10 cellular contexts compared by ENCODE assay signal in genomic region chr4:1082215-1083182, GRCh38. TPM values are rescaled to one million over a fixed set of nuclear protein-coding genes. Genes with fewer than 3 reads are reported as not detected.
DNase-seq lines count a peak whose midpoint lies in the region; ATAC-seq, FAIRE-seq and TF ChIP-seq lines count a peak whose summit lies in the region.
"Had no signal": no experiment of that assay in that cellular context is flagged by ENCODE, and none has a peak within 500 bp of the region (broad histone marks: within the 10 kb centered on the region; RNA-seq: fewer than 3 reads in every experiment).

No MANE protein-coding gene starts in this region.

- no peak for DNase-seq in activated naive CD4-positive, alpha-beta T cell treated with anti-CD3 and anti-CD28 coated beads, Interleukin-2, amount 50 U/mL, for 16 hours
- peak; percentile 72 for DNase-seq in SW480 (ENCODE audit: low spot score)
- peak; percentile 79 for DNase-seq in hepatic stellate cell (ENCODE audit: low spot score)
- peak; percentile 72 to 87 for DNase-seq in tibial artery
- no peak for DNase-seq in frontal cortex (ENCODE audit: low spot score in 2 of 2)
- DNase-seq: CD4-positive, CD25-positive, alpha-beta regulatory T cell; natural killer cell had no signal

- TF ChIP-seq CTCF in tibial artery (IDR thresholded peaks at IDR 0.05): no peak

- no peak overlapping the region for H3K27ac ChIP-seq in tibial artery

- peak overlapping the region; percentile 23 for H3K27ac Mint-ChIP-seq in activated naive CD4-positive, alpha-beta T cell treated with anti-CD3 and anti-CD28 coated beads, Interleukin-2, amount 50 U/mL, for 24 hours
- H3K27ac Mint-ChIP-seq: CD4-positive, CD25-positive, alpha-beta regulatory T cell had no signal

- H3K27me3 ChIP-seq in tibial artery: peaks cover 0 to 48% of the 10 kb centered on the region in 2 donors

- peaks cover 0 to 4% (median 0%) of the 10 kb centered on the region in 4 donors for H3K4me1 ChIP-seq in tibial artery

- H3K27me3 Mint-ChIP-seq in activated naive CD4-positive, alpha-beta T cell treated with anti-CD3 and anti-CD28 coated beads, Interleukin-2, amount 50 U/mL, for 24 hours: peaks cover 4% of the 10 kb centered on the region

- H3K4me3 Mint-ChIP-seq in activated naive CD4-positive, alpha-beta T cell treated with anti-CD3 and anti-CD28 coated beads, Interleukin-2, amount 50 U/mL, for 24 hours: no peak overlapping the region
- H3K4me3 Mint-ChIP-seq: CD4-positive, CD25-positive, alpha-beta regulatory T cell; natural killer cell had no signal

- intact Hi-C loops in tibial artery (cut with DNase I; ENCODE audit: low total_unique reads): no loop called here

- no peaks in the 10 kb centered on the region for H3K4me1 Mint-ChIP-seq in activated naive CD4-positive, alpha-beta T cell treated with anti-CD3 and anti-CD28 coated beads, Interleukin-2, amount 50 U/mL, for 24 hours
- H3K4me1 Mint-ChIP-seq: CD4-positive, CD25-positive, alpha-beta regulatory T cell had no signal

- no peaks in the 10 kb centered on the region for H3K9me3 ChIP-seq in tibial artery

- no peaks in the 10 kb centered on the region for H3K9me3 Mint-ChIP-seq in activated naive CD4-positive, alpha-beta T cell treated with anti-CD3 and anti-CD28 coated beads, Interleukin-2, amount 50 U/mL, for 24 hours
- H3K9me3 Mint-ChIP-seq: natural killer cell had no signal

- no peak overlapping the region for H3K4me3 ChIP-seq in tibial artery

- peaks cover 1% of the 10 kb centered on the region for H3K36me3 Mint-ChIP-seq in activated naive CD4-positive, alpha-beta T cell treated with anti-CD3 and anti-CD28 coated beads, Interleukin-2, amount 50 U/mL, for 24 hours
- H3K36me3 Mint-ChIP-seq: CD4-positive, CD25-positive, alpha-beta regulatory T cell had no signal

- no peak for FAIRE-seq in frontal cortex (lab: Jason Lieb, UNC)

- ATAC-seq in HG03469 (IDR thresholded peaks at IDR 0.05; ENCODE audit: unreplicated experiment) (no peak), GM18519 (IDR thresholded peaks at IDR 0.05; ENCODE audit: low FRiP score, unreplicated experiment) (no peak)

- H3K36me3 ChIP-seq in tibial artery: no peaks in the 10 kb centered on the region

RNA-seq across cellular contexts. Expression of gene RNF212, which starts 30.9 kb away (rescaled TPM):
- 3.3 TPM for total RNA-seq in frontal cortex

Comparison
In these comparisons a context has a peak if more than half of its experiments do, and no peak if none do; other contexts are left out.
1. DNase-seq: peak in SW480 (single experiment), hepatic stellate cell (single experiment) and tibial artery (2 of 2); none in activated naive CD4-positive, alpha-beta T cell treated with anti-CD3 and anti-CD28 coated beads, Interleukin-2, amount 50 U/mL, for 16 hours (single experiment) and frontal cortex (0 of 2).